ENCODE assay signal across 8 cellular contexts in the genomic region with DNA sequence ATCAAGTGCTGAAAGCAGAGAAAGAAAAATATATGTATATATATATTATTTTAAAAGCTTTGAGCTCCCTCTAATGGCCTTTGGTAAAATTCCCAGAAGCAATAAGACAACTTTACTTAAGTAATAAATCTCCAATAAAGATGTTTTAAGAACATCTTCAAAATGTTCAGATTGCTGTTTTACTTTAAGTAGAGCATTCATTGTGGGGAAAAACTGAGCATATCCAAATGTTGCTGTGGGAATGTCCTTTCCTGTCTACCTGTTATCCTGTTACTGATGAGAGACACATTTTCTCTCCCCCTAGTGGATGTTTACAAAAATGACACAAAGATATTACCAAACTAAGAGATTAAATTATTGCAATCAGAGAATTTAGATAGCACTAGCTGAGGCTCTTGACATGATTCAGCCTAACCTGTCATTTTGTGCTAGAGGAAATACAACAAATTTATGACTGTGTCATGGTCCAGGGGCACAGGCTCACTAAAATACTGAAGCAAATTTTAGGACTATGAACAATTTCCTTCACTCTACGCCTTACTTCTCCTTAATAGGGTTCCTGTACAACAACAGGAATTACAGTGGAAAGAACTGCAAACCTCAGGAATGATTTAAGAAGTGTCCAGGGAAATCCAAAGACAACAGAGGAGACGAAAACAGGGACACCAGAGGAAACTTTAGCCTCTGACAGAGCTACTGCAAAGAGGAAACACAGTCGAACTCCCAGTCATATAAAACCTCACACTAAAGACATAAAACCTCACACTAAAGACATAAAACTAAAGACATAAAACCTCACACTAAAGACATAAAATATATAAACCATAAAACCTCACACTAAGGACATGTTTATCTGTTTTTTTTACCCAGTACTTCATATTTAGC. TPM values are rescaled to one million over a fixed set of nuclear protein-coding genes. Genes with fewer than 3 reads are reported as not detected.
A peak's percentile ranks its signal among the peaks of the same experiment; 100 is the strongest.
DNase-seq lines count a peak whose midpoint lies in the region; ATAC-seq, FAIRE-seq and TF ChIP-seq lines count a peak whose summit lies in the region.

No MANE protein-coding gene starts in this region.

- FAIRE-seq in endometrium (lab: Jason Lieb, UNC): peak; percentile 70

- H3K27ac ChIP-seq in heart left ventricle: no peak overlapping the region
- no peak overlapping the region for H3K27ac ChIP-seq in substantia nigra (ENCODE audit: low read depth, low read length, poor library complexity, severe bottlenecking)

- 65 to 71% (median 71%) methylated on average over 3 of the region's 3 CpGs for WGBS in heart left ventricle, 4 donors

- intact Hi-C loops in heart left ventricle (cut with DNase I): loop anchor here in 9 of 10 donors (1.0 to 10.0 kb wide), 7 partner anchors 201 to 838 kb away; a partner anchor contains a TSS
- intact Hi-C loops in cardiac septum (cut with DNase I): loop anchor here (5.0 kb wide), 2 partner anchors 201 to 656 kb away; a partner anchor contains a TSS

- peaks cover 0 to 14% (median 0%) of the 10 kb centered on the region in 9 donors for H3K27me3 ChIP-seq in heart left ventricle

- no peaks in the 10 kb centered on the region for H3K36me3 ChIP-seq in heart left ventricle

- H3K9me3 Mint-ChIP-seq in neural crest cell: peaks cover 7% of the 10 kb centered on the region

- no peaks in the 10 kb centered on the region for H3K27me3 Mint-ChIP-seq in neural crest cell (ENCODE audit: low read depth)

- H3K4me1 Mint-ChIP-seq in neural crest cell: peaks cover 28% of the 10 kb centered on the region

- H3K4me3 ChIP-seq in heart left ventricle: no peak overlapping the region

- no peak overlapping the region for H3K27ac Mint-ChIP-seq in neural crest cell (ENCODE audit: unreplicated experiment)

- H3K4me3 Mint-ChIP-seq in neural crest cell: no peak overlapping the region

- ATAC-seq in heart left ventricle (no peak), GM21825 (IDR thresholded peaks at IDR 0.05; ENCODE audit: unreplicated experiment) (peak; percentile 81)

- TF ChIP-seq POLR2A in heart left ventricle (IDR thresholded peaks at IDR 0.05): no peak

- TF ChIP-seq CTCF in heart left ventricle (IDR thresholded peaks at IDR 0.05) (peak; percentile 54 to 77 (median 68)), neural crest cell (conservative IDR thresholded peaks at IDR 0.05) (peak; percentile 97)

- DNase-seq in heart left ventricle (no peak), cardiac septum (ENCODE audit: low spot score) (no peak), KG1 (lab: John Stamatoyannopoulos, UW) (peak; percentile 13), RKO (ENCODE audit: low spot score) (peak; percentile 76), neural crest cell (ENCODE audit: low read depth, low spot score) (no peak), substantia nigra (lab: John Stamatoyannopoulos, UW) (no peak)

- peaks cover 9% of the 10 kb centered on the region for H3K36me3 Mint-ChIP-seq in neural crest cell (ENCODE audit: low read depth)

- H3K9me3 ChIP-seq in heart left ventricle: no peaks in the 10 kb centered on the region

- H3K4me1 ChIP-seq in heart left ventricle: no peaks in the 10 kb centered on the region

RNA-seq across cellular contexts. Expression of a gene that starts 24.3 kb away (rescaled TPM):
- total RNA-seq in heart left ventricle (10 to 100 TPM; 11.5 to 37.7 (median 23.5) TPM), cardiac septum (26.5 TPM), neural crest cell (58.6 and 63.1 TPM in 2 replicates)
- polyA plus RNA-seq in heart left ventricle: 10 to 100 TPM; 10.3 to 17.7 TPM

Comparison
In these comparisons a context has a peak if more than half of its experiments do, and no peak if none do; other contexts are left out.
1. DNase-seq: peak in KG1 (single experiment) and RKO (single experiment); none in heart left ventricle (0 of 5), cardiac septum (single experiment), neural crest cell (single experiment) and substantia nigra (0 of 49).